ENCODE assay signal across 8 cellular contexts in genomic region chr1:193406901-193407300, GRCh38.
DNase-seq lines count a peak whose midpoint lies in the region; ATAC-seq, FAIRE-seq and TF ChIP-seq lines count a peak whose summit lies in the region.

No MANE protein-coding gene starts in this region.

- dilution Hi-C loops in keratinocyte (cut with MboI; ENCODE audit: extremely low pct_ligation_motif_present, low sequenced_read_pairs) = no loop called here

- no peaks in the 10 kb centered on the region for H3K9me3 ChIP-seq in A673 (ENCODE audit: low read depth, low read length, poor library complexity, severe bottlenecking)
- no peaks in the 10 kb centered on the region for H3K9me3 ChIP-seq in keratinocyte (ENCODE audit: control insufficient read depth, low read depth, low read length)
- no peaks in the 10 kb centered on the region for H3K9me3 ChIP-seq in tibial nerve

- TF ChIP-seq CTCF in A673 (conservative IDR thresholded peaks at IDR 0.05; ENCODE audit: low read depth, low read length) (peak; percentile 84), GM12865 (IDR thresholded peaks at IDR 0.05; ENCODE audit: insufficient read depth, low read depth, low read length, missing control alignments) (peak; percentile 64), keratinocyte (optimal IDR thresholded peaks at IDR 0.05 in 1 of 3, IDR thresholded peaks at IDR 0.05 in 1 of 3, conservative IDR thresholded peaks at IDR 0.05 in 1 of 3; ENCODE audit: extremely low read depth in 1 of 3, insufficient read depth in 2 of 3, low read length in 3 of 3) (peak in 2 of 3 experiments; percentile 49 to 64), tibial nerve (IDR thresholded peaks at IDR 0.05) (peak; percentile 54 to 71 (median 55))

- no peaks in the 10 kb centered on the region for H4K20me1 ChIP-seq in keratinocyte (ENCODE audit: control insufficient read depth, extremely low read depth, insufficient read depth, low read length)

- no peaks in the 10 kb centered on the region for H3K36me3 ChIP-seq in A673 (ENCODE audit: insufficient read depth, low read length, poor library complexity, severe bottlenecking)
- H3K36me3 ChIP-seq in keratinocyte (ENCODE audit: control insufficient read depth in 2 of 2, extremely low read depth in 1 of 2, insufficient read depth in 2 of 2, low read length in 2 of 2) = no peaks in the 10 kb centered on the region
- H3K36me3 ChIP-seq in tibial nerve = no peaks in the 10 kb centered on the region

- no peaks in the 10 kb centered on the region for H3K9me1 ChIP-seq in keratinocyte (ENCODE audit: control insufficient read depth, extremely low read depth, insufficient read depth, low read length)

- DNase-seq in A673 (ENCODE audit: low spot score) = peak; percentile 65
- peak; percentile 60 for DNase-seq in GM12865 (ENCODE audit: low read depth)
- peak; percentile 20 for DNase-seq in NCI-H2196 (lab: John Stamatoyannopoulos, UW; ENCODE audit: unreplicated experiment)
- DNase-seq in astrocyte of the hippocampus (ENCODE audit: low read depth, low spot score) = peak; percentile 70
- no peak for DNase-seq in keratinocyte (ENCODE audit: low read depth, low spot score)
- DNase-seq in tibial nerve (ENCODE audit: low spot score in 2 of 2) = no peak
- no peak for DNase-seq in activated CD4-positive, alpha-beta T cell treated with anti-CD3 and anti-CD28 coated beads, Interleukin-2, amount 50 U/mL, for 4 hours

- CTCF ChIA-PET in A673 (lab: Charles Lee) = no interaction called here

- peak; percentile 82 for FAIRE-seq in keratinocyte (lab: Jason Lieb, UNC)

- peak in 1 of 2 donors; percentile 17 for TF ChIP-seq EP300 in tibial nerve (IDR thresholded peaks at IDR 0.05)

- intact Hi-C loops in A673 (cut with micrococcal nuclease; ENCODE audit: unreplicated experiment) = loop anchor here (5.0 to 10.0 kb wide), 3 partner anchors 222 to 890 kb away; partner anchors contain the start of gene B3GALT2

- H3K4me3 ChIP-seq in A673 (ENCODE audit: low read depth, low read length, poor library complexity, severe bottlenecking) (no peak overlapping the region), GM12865 (ENCODE audit: low read depth, low read length) (no peak overlapping the region), keratinocyte (ENCODE audit: control insufficient read depth in 2 of 3, extremely low read depth in 1 of 3, insufficient read depth in 2 of 3, low read depth in 1 of 3, low read length in 3 of 3) (no peak overlapping the region), tibial nerve (no peak overlapping the region)

- H3K4me2 ChIP-seq in keratinocyte (ENCODE audit: control insufficient read depth, extremely low read depth, insufficient read depth, low read depth, low read length) = no peak overlapping the region

- peak; percentile 70 for ATAC-seq in HG02798 (IDR thresholded peaks at IDR 0.05; ENCODE audit: poor library complexity, unreplicated experiment)

- no peaks in the 10 kb centered on the region for H3K4me1 ChIP-seq in A673 (ENCODE audit: insufficient read depth, low read length, poor library complexity, severe bottlenecking)
- H3K4me1 ChIP-seq in keratinocyte (ENCODE audit: control insufficient read depth, extremely low read depth, insufficient read depth, low read length) = peaks cover 8% of the 10 kb centered on the region
- peaks cover 0 to 19% (median 5%) of the 10 kb centered on the region in 4 donors for H3K4me1 ChIP-seq in tibial nerve

- H3K9ac ChIP-seq in keratinocyte (ENCODE audit: control insufficient read depth, extremely low read depth, insufficient read depth, low read length) = no peak overlapping the region

- no TSS peak for BruUV-seq in A673 (replicated peaks; lab: Mats Ljungman, UMichigan)

- no peaks in the 10 kb centered on the region for H3K27me3 ChIP-seq in A673 (replicated peaks; ENCODE audit: insufficient read depth, low read depth, low read length, poor library complexity)
- H3K27me3 ChIP-seq in keratinocyte (ENCODE audit: control insufficient read depth, extremely low read depth, insufficient read depth, low read length) = no peaks in the 10 kb centered on the region
- H3K27me3 ChIP-seq in tibial nerve = no peaks in the 10 kb centered on the region

- TF ChIP-seq POLR2A in tibial nerve (IDR thresholded peaks at IDR 0.05) = no peak

- H2AFZ ChIP-seq in keratinocyte (ENCODE audit: control insufficient read depth, low read length) = no peak overlapping the region

- WGBS in tibial nerve, 2 donors = 0 to 2% methylated on average over 4 of the region's 4 CpGs

- H3K27ac ChIP-seq in A673 (ENCODE audit: low read depth, low read length, poor library complexity, severe bottlenecking) = no peak overlapping the region
- no peak overlapping the region for H3K27ac ChIP-seq in keratinocyte (ENCODE audit: control insufficient read depth, insufficient read depth, low read length)
- peak overlapping the region in 2 of 4 donors; percentile 27 to 51 for H3K27ac ChIP-seq in tibial nerve

- POLR2A ChIA-PET in A673 (lab: Charles Lee; ENCODE audit: low non-redundant PET) = no interaction called here

- no peaks in the 10 kb centered on the region for H3K79me2 ChIP-seq in keratinocyte (ENCODE audit: control insufficient read depth, insufficient read depth, low read length)

Comparison
In these comparisons a context has a peak if more than half of its experiments do, and no peak if none do; other contexts are left out.
1. DNase-seq: peak in A673 (single experiment), GM12865 (single experiment), NCI-H2196 (single experiment) and astrocyte of the hippocampus (single experiment); none in keratinocyte (single experiment), tibial nerve (0 of 2) and activated CD4-positive, alpha-beta T cell treated with anti-CD3 and anti-CD28 coated beads, Interleukin-2, amount 50 U/mL, for 4 hours (0 of 2).
2. Peak in every context shown above with its lines, with median percentiles within 50 percentile points of each other: CTCF ChIP-seq.